Comparison of ENCODE assay signal across 8 cellular contexts in the genomic region with DNA sequence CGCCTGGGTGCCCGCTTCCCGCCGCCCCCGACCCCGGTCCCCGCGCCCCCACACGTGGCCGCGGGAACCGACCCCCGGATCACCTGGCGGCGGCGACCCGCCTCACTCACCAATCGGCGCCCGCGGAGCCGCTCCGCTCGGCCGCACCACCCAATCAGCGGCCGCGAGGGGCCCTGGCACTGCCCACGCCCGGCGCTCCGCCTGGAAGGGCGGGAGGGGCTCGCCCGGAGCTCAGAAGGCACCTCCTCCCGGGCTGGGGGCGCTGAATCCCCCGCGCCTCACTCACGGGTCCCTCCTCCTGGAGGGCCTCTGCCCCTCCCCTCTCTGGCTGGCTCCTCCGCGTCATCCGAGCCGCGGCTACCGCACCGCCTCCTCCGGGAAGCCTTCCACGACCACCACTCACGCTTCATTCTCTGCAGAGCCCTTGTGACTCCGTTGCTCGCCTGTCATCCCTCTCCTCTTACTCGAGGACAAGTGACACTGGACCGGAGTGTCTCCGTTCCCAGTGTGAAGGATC. TPM values are rescaled to one million over a fixed set of nuclear protein-coding genes. Genes with fewer than 3 reads are reported as not detected.
A peak's percentile ranks its signal among the peaks of the same experiment; 100 is the strongest.
DNase-seq lines count a peak whose midpoint lies in the region; ATAC-seq and TF ChIP-seq lines count a peak whose summit lies in the region.

No MANE protein-coding gene starts in this region.

- no peaks in the 10 kb centered on the region for H3K27me3 ChIP-seq in CD4-positive, alpha-beta memory T cell (ENCODE audit: insufficient read depth, low read length)
- H3K27me3 ChIP-seq in WERI-Rb-1 (ENCODE audit: insufficient read depth, low read depth, severe bottlenecking) (peaks cover 3% of the 10 kb centered on the region), kidney epithelial cell (ENCODE audit: control insufficient read depth, insufficient read depth, low read length) (no peaks in the 10 kb centered on the region)

- H3K36me3 Mint-ChIP-seq in CD4-positive, alpha-beta memory T cell = peaks cover 0 to 4% of the 10 kb centered on the region in 2 donors

- intact Hi-C loops in CD4-positive, alpha-beta memory T cell (cut with micrococcal nuclease) = loop anchor here (2.0 to 5.0 kb wide), 2 partner anchors 13 to 55 kb away; partner anchors contain the start of genes HP1BP3 and KIF17

- peak overlapping the region; percentile 68 to 69 for H3K4me3 ChIP-seq in CD4-positive, alpha-beta memory T cell (ENCODE audit: low read length in 2 of 2)
- peak overlapping the region; percentile 44 for H3K4me3 ChIP-seq in WERI-Rb-1 (ENCODE audit: low read depth, low read length)
- peak overlapping the region; percentile 74 for H3K4me3 ChIP-seq in kidney epithelial cell (ENCODE audit: low read depth, low read length)

- CTCF ChIA-PET in CD4-positive, alpha-beta memory T cell (lab: Charles Lee; ENCODE audit: partially characterized antibody) = interaction anchor here (1.5 to 2.2 kb wide), 3 partner anchors 11 to 463 kb away, joined by 3 to 9 read pairs (median 4); no protein-coding TSS in a partner anchor

- peak overlapping the region in 5 of 7 donors; percentile 30 to 85 (median 74) for H3K27ac Mint-ChIP-seq in CD4-positive, alpha-beta memory T cell

- TF ChIP-seq CTCF in WERI-Rb-1 (IDR thresholded peaks at IDR 0.05; ENCODE audit: low read depth, low read length) (no peak), kidney epithelial cell (IDR thresholded peaks at IDR 0.05; ENCODE audit: insufficient read depth, low read length, poor library complexity, severe bottlenecking) (no peak)

- no peaks in the 10 kb centered on the region for H3K9me3 ChIP-seq in CD4-positive, alpha-beta memory T cell (ENCODE audit: control insufficient read depth in 1 of 2, low read length in 2 of 2)
- no peaks in the 10 kb centered on the region for H3K9me3 ChIP-seq in WERI-Rb-1 (ENCODE audit: severe bottlenecking)

- POLR2A ChIA-PET in CD4-positive, alpha-beta memory T cell (lab: Charles Lee; ENCODE audit: partially characterized antibody) = interaction anchor here (1.0 to 2.3 kb wide), 3 partner anchors 14 to 55 kb away, joined by 4 to 7 read pairs (median 5); partner anchors contain the start of genes HP1BP3 and KIF17

- no peak overlapping the region for H3K27ac ChIP-seq in CD4-positive, alpha-beta memory T cell (ENCODE audit: low read depth, low read length)
- no peak overlapping the region for H3K27ac ChIP-seq in WERI-Rb-1

- peak overlapping the region; percentile 78 to 91 (median 88) for H3K4me3 Mint-ChIP-seq in CD4-positive, alpha-beta memory T cell

- H3K4me1 ChIP-seq in CD4-positive, alpha-beta memory T cell (ENCODE audit: insufficient read depth, low read length) = peaks cover 17% of the 10 kb centered on the region

- H3K27me3 Mint-ChIP-seq in CD4-positive, alpha-beta memory T cell = peaks cover 3 to 19% of the 10 kb centered on the region in 2 donors

- DNase-seq in CD4-positive, alpha-beta memory T cell = peak; percentile 29 to 62 (median 40)
- DNase-seq in NCI-H1092 treated with DMSO at 0.1 percent for 48 hours (lab: John Stamatoyannopoulos, UW) (peak; percentile 80), WERI-Rb-1 (peak; percentile 76), kidney epithelial cell (ENCODE audit: low read depth) (no peak)
- DNase-seq in central memory CD4-positive, alpha-beta T cell = peak; percentile 28
- DNase-seq in stimulated activated CD4-positive, alpha-beta T cell treated with anti-CD3 and anti-CD28 coated beads, Interleukin-15, amount 100 ng/mL, for 24 hours = peak; percentile 74

- H3K9me3 Mint-ChIP-seq in CD4-positive, alpha-beta memory T cell = peaks cover 0 to 2% (median 0%) of the 10 kb centered on the region in 8 donors

- H3K36me3 ChIP-seq in CD4-positive, alpha-beta memory T cell (ENCODE audit: insufficient read depth, low read length) = no peaks in the 10 kb centered on the region
- H3K36me3 ChIP-seq in WERI-Rb-1 (peaks cover 6% of the 10 kb centered on the region), kidney epithelial cell (ENCODE audit: control insufficient read depth, insufficient read depth, low read length) (peaks cover 2% of the 10 kb centered on the region)

- peaks cover 10 to 23% (median 13%) of the 10 kb centered on the region in 4 donors for H3K4me1 Mint-ChIP-seq in CD4-positive, alpha-beta memory T cell

- ATAC-seq in GM21717 (IDR thresholded peaks at IDR 0.05; ENCODE audit: unreplicated experiment) = peak; percentile 46
- no peak for ATAC-seq in HG03025 (IDR thresholded peaks at IDR 0.05; ENCODE audit: low FRiP score, unreplicated experiment)

RNA-seq across cellular contexts. Expression of gene SH2D5, which starts 0.4 kb away (rescaled TPM):
- total RNA-seq in CD4-positive, alpha-beta memory T cell = under 1 TPM in 1 of 2 experiments, not detected in 1; 0.38 TPM
- not detected for polyA plus RNA-seq in CD4-positive, alpha-beta memory T cell
- total RNA-seq in kidney epithelial cell = 11.7 and 17.5 TPM in 2 replicates

RNA-seq across cellular contexts. Expression of gene KIF17, which starts 14.3 kb away (rescaled TPM):
- total RNA-seq in CD4-positive, alpha-beta memory T cell = not detected
- not detected for polyA plus RNA-seq in CD4-positive, alpha-beta memory T cell
- total RNA-seq in kidney epithelial cell = 1.3 and 1.6 TPM in 2 replicates

RNA-seq across cellular contexts. Expression of gene HP1BP3, which starts 55.0 kb away (rescaled TPM):
- 100 to 1,000 TPM; 352 to 366 TPM for total RNA-seq in CD4-positive, alpha-beta memory T cell
- 100 to 1,000 TPM; 202 to 208 TPM for polyA plus RNA-seq in CD4-positive, alpha-beta memory T cell
- 101 and 122 TPM in 2 replicates for total RNA-seq in kidney epithelial cell
